Comparison of ENCODE assay signal across 19 cellular contexts in genomic region chr16:9446471-9447194, GRCh38.
DNase-seq lines count a peak whose midpoint lies in the region; ATAC-seq, FAIRE-seq and TF ChIP-seq lines count a peak whose summit lies in the region.
"Had no signal": no experiment of that assay in that cellular context is flagged by ENCODE, and none has a peak within 500 bp of the region (broad histone marks: within the 10 kb centered on the region; RNA-seq: fewer than 3 reads in every experiment).

No MANE protein-coding gene starts in this region.

- H3K27me3 ChIP-seq in body of pancreas = no peaks in the 10 kb centered on the region
- no peaks in the 10 kb centered on the region for H3K27me3 ChIP-seq in small intestine (ENCODE audit: control insufficient read depth in 2 of 2, insufficient read depth in 2 of 2, low read length in 2 of 2)
- H3K27me3 ChIP-seq in PC-3 (ENCODE audit: low read length) = no peaks in the 10 kb centered on the region

- ATAC-seq in body of pancreas = peak; percentile 79
- no peak for ATAC-seq in PC-3
- ATAC-seq: HepG2, SK-N-SH treated with all-trans-retinoic acid at 6 μM for 48 hours had no signal

- no peaks in the 10 kb centered on the region for H3K79me2 ChIP-seq in PC-3 (ENCODE audit: low read length)

- intact Hi-C loops in body of pancreas (cut with DNase I) = no loop called here
- intact Hi-C loops in PC-3 (cut with micrococcal nuclease) = no loop called here

- DNase-seq in Caki2 (ENCODE audit: low read depth) = peak; percentile 51
- peak in 2 of 4 donors; percentile 20 to 28 for DNase-seq in body of pancreas
- DNase-seq in kidney tubule cell (ENCODE audit: low spot score) = peak; percentile 62
- DNase-seq in small intestine = peak; percentile 65
- DNase-seq in PC-3 = no peak
- no peak for DNase-seq in stimulated activated CD4-positive, alpha-beta T cell treated with anti-CD3 and anti-CD28 coated beads, Interleukin-1b, Interleukin-23, amount 100 ng/mL, for 48 hours
- no peak for DNase-seq in HPDE6-E6E7 (ENCODE audit: extremely low spot score)
- DNase-seq: ACHN, GF-D8, GOT3, KG1, MV-4-11, NCI-H1694 treated with DMSO at 0.1 percent for 48 hours, NCI-H2227 treated with DMSO at 0.1 percent for 48 hours, NCI-H510A treated with DMSO at 0.1 percent for 48 hours, NCI-H774, SIG-M5 had no signal

- H3F3A ChIP-seq in PC-3 (ENCODE audit: low read length, unreplicated experiment) = no peaks in the 10 kb centered on the region

- 78 to 80% methylated on average over 6 of the region's 6 CpGs for WGBS in body of pancreas, 2 donors
- WGBS in small intestine, 3 donors = 64 to 71% (median 69%) methylated on average over 6 of the region's 6 CpGs

- TF ChIP-seq CTCF in body of pancreas (IDR thresholded peaks at IDR 0.05) (no peak), PC-3 (conservative IDR thresholded peaks at IDR 0.05; ENCODE audit: low read depth, low read length) (no peak)

- no TSS peak for BruUV-seq in PC-3 (replicated peaks; lab: Mats Ljungman, UMichigan)

- no peak overlapping the region for H2AFZ ChIP-seq in PC-3 (ENCODE audit: low read length)

- H3K4me1 ChIP-seq in body of pancreas (peaks cover 17% of the 10 kb centered on the region), small intestine (ENCODE audit: control insufficient read depth in 2 of 2, insufficient read depth in 1 of 2, low read depth in 1 of 2, low read length in 1 of 2) (peaks cover 0 to 2% of the 10 kb centered on the region in 2 donors), PC-3 (ENCODE audit: insufficient read depth, low read length) (no peaks in the 10 kb centered on the region)

- H3K4me3 ChIP-seq in body of pancreas (no peak overlapping the region), small intestine (ENCODE audit: low read depth in 1 of 2, low read length in 2 of 2) (no peak overlapping the region), PC-3 (ENCODE audit: low read length) (no peak overlapping the region)

- TF ChIP-seq POLR2A in body of pancreas (IDR thresholded peaks at IDR 0.05) = no peak

- no peaks in the 10 kb centered on the region for H3K36me3 ChIP-seq in body of pancreas (replicated peaks in 1 of 2; ENCODE audit: insufficient read depth in 1 of 2, low read depth in 2 of 2)
- no peaks in the 10 kb centered on the region for H3K36me3 ChIP-seq in small intestine (ENCODE audit: control insufficient read depth in 2 of 2, insufficient read depth in 2 of 2, low read length in 2 of 2)
- H3K36me3 ChIP-seq in PC-3 (ENCODE audit: low read depth, low read length) = no peaks in the 10 kb centered on the region

- H3K27ac ChIP-seq in body of pancreas = peak overlapping the region in 3 of 4 donors; percentile 35 to 79 (median 59)
- peak overlapping the region in 1 of 2 donors; percentile 60 for H3K27ac ChIP-seq in small intestine (ENCODE audit: low read depth in 1 of 2, low read length in 1 of 2)
- no peak overlapping the region for H3K27ac ChIP-seq in PC-3 (ENCODE audit: low read length)

- in situ Hi-C loops in Caki2 (cut with HindIII; ENCODE audit: low pct_unique_long_range_greater_than_20kb, low sequenced_read_pairs) = no loop called here

- no peak for FAIRE-seq in small intestine (lab: Jason Lieb, UNC)
- FAIRE-seq: HepG2 had no signal

- no peak overlapping the region for H3K4me2 ChIP-seq in PC-3 (ENCODE audit: low read length)

- no peaks in the 10 kb centered on the region for H3K9me2 ChIP-seq in PC-3 (replicated peaks; ENCODE audit: low read length)

- H3K9ac ChIP-seq in PC-3 (ENCODE audit: low read length) = no peak overlapping the region

- no peaks in the 10 kb centered on the region for H4K20me1 ChIP-seq in PC-3 (ENCODE audit: low read length)

- CTCF ChIA-PET in PC-3 (lab: Charles Lee) = no interaction called here

- POLR2A ChIA-PET in PC-3 (lab: Charles Lee; ENCODE audit: unreplicated experiment) = no interaction called here

- H3K9me3 ChIP-seq in body of pancreas (no peaks in the 10 kb centered on the region), small intestine (ENCODE audit: control insufficient read depth, low read depth) (no peaks in the 10 kb centered on the region), PC-3 (ENCODE audit: low read length) (no peaks in the 10 kb centered on the region)

Comparison
In these comparisons a context has a peak if more than half of its experiments do, and no peak if none do; other contexts are left out.
1. DNase-seq: peak in Caki2 (single experiment), kidney tubule cell (single experiment) and small intestine (single experiment); none in PC-3 (single experiment), stimulated activated CD4-positive, alpha-beta T cell treated with anti-CD3 and anti-CD28 coated beads, Interleukin-1b, Interleukin-23, amount 100 ng/mL, for 48 hours (single experiment) and HPDE6-E6E7 (single experiment).